19 cellular contexts compared by ENCODE assay signal in the genomic region with DNA sequence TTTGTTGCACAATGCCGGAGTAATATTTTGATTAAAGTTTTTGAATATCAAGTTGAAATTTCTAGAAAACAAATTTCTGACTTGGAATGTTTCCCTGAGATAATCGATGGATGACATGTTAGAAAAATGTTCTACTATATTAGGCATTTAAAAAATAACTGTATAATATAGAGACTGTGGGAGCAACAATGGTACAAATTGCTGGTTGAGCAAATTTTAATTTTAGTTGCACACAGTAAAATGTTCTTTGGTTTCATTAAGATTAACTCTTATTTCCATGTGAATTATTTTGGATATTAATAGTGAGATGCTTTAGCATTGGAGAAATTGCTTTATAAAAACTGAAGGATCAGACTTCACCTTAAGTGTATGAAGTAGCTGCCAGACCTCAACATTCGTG.
"Had no signal": no experiment of that assay in that cellular context is flagged by ENCODE, and none has a peak within 500 bp of the region (broad histone marks: within the 10 kb centered on the region; RNA-seq: fewer than 3 reads in every experiment).

No MANE protein-coding gene starts in this region.

- H3K9me3 Mint-ChIP-seq: activated T-cell treated with anti-CD3 and anti-CD28 coated beads, Interleukin-2, amount 50 U/mL, for 72 hours; central memory CD8-positive, alpha-beta T cell; endodermal cell; mesothelial cell of epicardium; neural crest cell; type B pancreatic cell had no signal

- H3K27me3 Mint-ChIP-seq: central memory CD8-positive, alpha-beta T cell; type B pancreatic cell had no signal

- H3K4me3 ChIP-seq: colonic mucosa, prostate gland, right atrium auricular region, suprapubic skin had no signal

- H3K27ac ChIP-seq: brain microvascular endothelial cell, prostate gland, right atrium auricular region, WERI-Rb-1 had no signal

- H3K36me3 Mint-ChIP-seq: mesothelial cell of epicardium, type B pancreatic cell had no signal

- H3K27me3 ChIP-seq: brain microvascular endothelial cell, colonic mucosa, right atrium auricular region, suprapubic skin had no signal

- H3K27ac Mint-ChIP-seq: endodermal cell, mesothelial cell of epicardium, type B pancreatic cell had no signal

- H3K9me3 ChIP-seq: colonic mucosa, prostate gland, right atrium auricular region, suprapubic skin had no signal

- H3K4me3 Mint-ChIP-seq: endodermal cell, mesothelial cell of epicardium, neural crest cell, type B pancreatic cell had no signal

- DNase-seq: activated CD4-positive, alpha-beta T cell treated with anti-CD3 and anti-CD28 coated beads for 1 hour; activated gamma-delta T cell treated with Interleukin-2 at 50 U/mL for 16 hours; activated T-cell treated with anti-CD3 and anti-CD28 coated beads, Interleukin-2, amount 50 U/mL, for 72 hours; aorta; brain microvascular endothelial cell; colonic mucosa; endodermal cell; erythroblast; hypothalamus; stimulated activated CD4-positive, alpha-beta T cell treated with anti-CD3 and anti-CD28 coated beads, Interleukin-2, amount 100 ng/mL, for 24 hours; stimulated activated naive CD8-positive, alpha-beta T cell treated with anti-CD3 and anti-CD28 coated beads, Interleukin-15, Interleukin-2, amounts not matched to agents 100 U/mL and 50 U/mL, for 24 hours; WERI-Rb-1 had no signal

- ATAC-seq: activated T-cell treated with anti-CD3 and anti-CD28 coated beads, Interleukin-2, amount 50 U/mL, for 72 hours; stimulated activated naive CD8-positive, alpha-beta T cell treated with anti-CD3 and anti-CD28 coated beads, Interleukin-15, Interleukin-2, amounts not matched to agents 100 U/mL and 50 U/mL, for 24 hours had no signal

- H3K36me3 ChIP-seq: brain microvascular endothelial cell, colonic mucosa, prostate gland, right atrium auricular region, suprapubic skin, WERI-Rb-1 had no signal
